Comparison of ENCODE assay signal across 17 cellular contexts in the genomic region with DNA sequence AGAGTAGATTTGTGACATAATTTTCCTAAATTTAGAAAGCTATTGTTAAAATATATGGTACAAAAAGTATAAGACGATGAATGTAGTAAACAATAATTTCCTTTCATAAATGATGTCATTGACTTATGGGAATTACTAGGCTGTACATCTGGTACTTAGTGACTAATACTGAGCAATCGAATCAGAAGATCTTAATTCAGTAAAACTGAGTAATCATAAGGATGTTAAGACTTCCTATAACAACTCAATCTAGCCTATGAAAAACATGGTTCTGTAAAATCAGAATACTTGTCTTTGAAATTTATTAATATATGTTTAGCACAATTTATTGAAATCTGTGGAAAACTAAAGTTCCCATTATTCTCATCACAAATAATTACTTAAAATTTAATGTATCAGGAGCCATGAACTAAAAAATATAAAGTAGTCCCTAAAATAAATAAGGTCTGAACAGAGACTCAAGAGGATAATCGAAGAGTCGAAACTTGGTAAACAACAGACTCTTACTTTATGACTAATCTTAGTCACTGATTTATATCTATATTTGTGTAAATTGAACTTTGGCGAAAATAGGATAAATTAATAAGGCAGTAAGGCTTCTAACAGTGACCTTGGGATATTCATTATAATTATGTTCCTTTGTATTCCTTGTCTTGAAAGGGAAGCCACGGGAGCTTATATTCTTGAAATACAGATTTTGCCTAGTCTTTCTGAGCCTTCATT.
DNase-seq lines count a peak whose midpoint lies in the region; ATAC-seq and TF ChIP-seq lines count a peak whose summit lies in the region.
"Had no signal": no experiment of that assay in that cellular context is flagged by ENCODE, and none has a peak within 500 bp of the region (broad histone marks: within the 10 kb centered on the region; RNA-seq: fewer than 3 reads in every experiment).

No MANE protein-coding gene starts in this region.

- H3K36me3 ChIP-seq in GM23248 (ENCODE audit: low read depth) (no peaks in the 10 kb centered on the region), prostate gland (no peaks in the 10 kb centered on the region)
- H3K36me3 ChIP-seq in effector memory CD4-positive, alpha-beta T cell (ENCODE audit: control insufficient read depth, insufficient read depth, low read length) = no peaks in the 10 kb centered on the region
- H3K36me3 ChIP-seq: heart right ventricle, Peyer's patch, tibial artery had no signal

- TF ChIP-seq CTCF in epithelial cell of esophagus (IDR thresholded peaks at IDR 0.05; ENCODE audit: insufficient read depth, low read depth, low read length, missing control alignments) (no peak), retinal pigment epithelial cell (conservative IDR thresholded peaks at IDR 0.05; ENCODE audit: low read depth, low read length) (no peak), prostate gland (IDR thresholded peaks at IDR 0.05) (no peak)

- TF ChIP-seq POLR2A in prostate gland (IDR thresholded peaks at IDR 0.05) = no peak

- in situ Hi-C loops in GM23248 (cut with MboI) = no loop called here

- H3K4me2 ChIP-seq in GM23248 (ENCODE audit: unreplicated experiment) = peak overlapping the region; percentile 35

- H3K9me3 ChIP-seq in GM23248 (ENCODE audit: low read depth) (no peaks in the 10 kb centered on the region), prostate gland (no peaks in the 10 kb centered on the region)
- no peaks in the 10 kb centered on the region for H3K9me3 ChIP-seq in effector memory CD4-positive, alpha-beta T cell (ENCODE audit: control insufficient read depth, low read length)
- H3K9me3 ChIP-seq: heart right ventricle, Peyer's patch, tibial artery had no signal

- no peaks in the 10 kb centered on the region for H3F3A ChIP-seq in GM23248 (ENCODE audit: insufficient read depth)

- H3K27ac ChIP-seq in GM23248 (no peak overlapping the region), prostate gland (no peak overlapping the region)
- H3K27ac ChIP-seq in effector memory CD4-positive, alpha-beta T cell (ENCODE audit: insufficient read depth, low read length, poor library complexity, severe bottlenecking) = no peak overlapping the region
- H3K27ac ChIP-seq: C4-2B, Peyer's patch, tibial artery had no signal

- H3K9ac ChIP-seq in GM23248 = no peak overlapping the region

- DNase-seq in GM23248 = peak; percentile 80
- peak; percentile 100 for DNase-seq in RKO (ENCODE audit: low spot score)
- peak; percentile 80 for DNase-seq in epithelial cell of esophagus (ENCODE audit: low read depth)
- DNase-seq in retinal pigment epithelial cell (ENCODE audit: low read depth) = peak; percentile 52
- no peak for DNase-seq in prostate gland (ENCODE audit: low spot score)
- no peak for DNase-seq in left colon
- no peak for DNase-seq in effector memory CD4-positive, alpha-beta T cell
- no peak for DNase-seq in NCI-H2029 treated with DMSO at 0.1 percent for 48 hours (lab: John Stamatoyannopoulos, UW)
- DNase-seq: activated CD4-positive, alpha-beta T cell treated with anti-CD3 and anti-CD28 coated beads, Interleukin-2, amount 50 U/mL, for 1 hour; effector CD4-positive, alpha-beta T cell; heart right ventricle; KBM-7; Peyer's patch; stimulated activated CD4-positive, alpha-beta T cell treated with anti-CD3 and anti-CD28 coated beads, Interleukin-2, amount 100 ng/mL, for 48 hours; tibial artery had no signal

- no peaks in the 10 kb centered on the region for H3K79me2 ChIP-seq in GM23248 (ENCODE audit: insufficient read depth)

- H3K9me2 ChIP-seq in GM23248 (ENCODE audit: insufficient read depth) = no peaks in the 10 kb centered on the region

- no peak overlapping the region for H2AFZ ChIP-seq in GM23248

- H3K4me1 ChIP-seq in GM23248 (ENCODE audit: insufficient read depth) = peaks cover 30% of the 10 kb centered on the region
- H3K4me1 ChIP-seq in prostate gland (replicated peaks) = no peaks in the 10 kb centered on the region
- H3K4me1 ChIP-seq in effector memory CD4-positive, alpha-beta T cell (ENCODE audit: control insufficient read depth, insufficient read depth, low read length, poor library complexity, severe bottlenecking) = no peaks in the 10 kb centered on the region
- H3K4me1 ChIP-seq: Peyer's patch had no signal

- no peaks in the 10 kb centered on the region for H4K20me1 ChIP-seq in GM23248 (ENCODE audit: insufficient read depth)

- H3K4me3 ChIP-seq in GM23248 = no peak overlapping the region
- H3K4me3 ChIP-seq in epithelial cell of esophagus (ENCODE audit: low read length) = no peak overlapping the region
- no peak overlapping the region for H3K4me3 ChIP-seq in retinal pigment epithelial cell (ENCODE audit: low read length)
- H3K4me3 ChIP-seq in prostate gland = no peak overlapping the region
- H3K4me3 ChIP-seq in effector memory CD4-positive, alpha-beta T cell (ENCODE audit: insufficient read depth, low read depth, low read length, poor library complexity, severe bottlenecking) = no peak overlapping the region
- H3K4me3 ChIP-seq: heart right ventricle, Peyer's patch, tibial artery had no signal

- 60 to 61% methylated on average over 6 of the region's 6 CpGs for WGBS in GM23248 (ENCODE audit: low coverage in 1 of 2, low lambda C conversion rate in 2 of 2, missing lambda C conversion rate in 2 of 2), 2 experiments
- WGBS in prostate gland = 63% methylated on average over 6 of the region's 6 CpGs

- no peaks in the 10 kb centered on the region for H3K27me3 ChIP-seq in GM23248 (replicated peaks; ENCODE audit: insufficient read depth)
- no peaks in the 10 kb centered on the region for H3K27me3 ChIP-seq in prostate gland (replicated peaks; ENCODE audit: insufficient read depth)
- H3K27me3 ChIP-seq in effector memory CD4-positive, alpha-beta T cell (replicated peaks; ENCODE audit: control insufficient read depth, insufficient read depth, low read length, poor library complexity, severe bottlenecking) = no peaks in the 10 kb centered on the region
- H3K27me3 ChIP-seq: heart right ventricle, Peyer's patch, tibial artery had no signal

- intact Hi-C loops in prostate gland (cut with DNase I) (no loop called here), left colon (cut with DNase I, micrococcal nuclease) (no loop called here)

- ATAC-seq in left colon = no peak
- ATAC-seq: heart right ventricle, left lobe of liver had no signal

Comparison
In these comparisons a context has a peak if more than half of its experiments do, and no peak if none do; other contexts are left out.
1. DNase-seq: peak in GM23248 (single experiment), RKO (single experiment), epithelial cell of esophagus (single experiment) and retinal pigment epithelial cell (single experiment); none in prostate gland (single experiment), left colon (0 of 2), effector memory CD4-positive, alpha-beta T cell (0 of 3) and NCI-H2029 treated with DMSO at 0.1 percent for 48 hours (single experiment).